In the genomic region with DNA sequence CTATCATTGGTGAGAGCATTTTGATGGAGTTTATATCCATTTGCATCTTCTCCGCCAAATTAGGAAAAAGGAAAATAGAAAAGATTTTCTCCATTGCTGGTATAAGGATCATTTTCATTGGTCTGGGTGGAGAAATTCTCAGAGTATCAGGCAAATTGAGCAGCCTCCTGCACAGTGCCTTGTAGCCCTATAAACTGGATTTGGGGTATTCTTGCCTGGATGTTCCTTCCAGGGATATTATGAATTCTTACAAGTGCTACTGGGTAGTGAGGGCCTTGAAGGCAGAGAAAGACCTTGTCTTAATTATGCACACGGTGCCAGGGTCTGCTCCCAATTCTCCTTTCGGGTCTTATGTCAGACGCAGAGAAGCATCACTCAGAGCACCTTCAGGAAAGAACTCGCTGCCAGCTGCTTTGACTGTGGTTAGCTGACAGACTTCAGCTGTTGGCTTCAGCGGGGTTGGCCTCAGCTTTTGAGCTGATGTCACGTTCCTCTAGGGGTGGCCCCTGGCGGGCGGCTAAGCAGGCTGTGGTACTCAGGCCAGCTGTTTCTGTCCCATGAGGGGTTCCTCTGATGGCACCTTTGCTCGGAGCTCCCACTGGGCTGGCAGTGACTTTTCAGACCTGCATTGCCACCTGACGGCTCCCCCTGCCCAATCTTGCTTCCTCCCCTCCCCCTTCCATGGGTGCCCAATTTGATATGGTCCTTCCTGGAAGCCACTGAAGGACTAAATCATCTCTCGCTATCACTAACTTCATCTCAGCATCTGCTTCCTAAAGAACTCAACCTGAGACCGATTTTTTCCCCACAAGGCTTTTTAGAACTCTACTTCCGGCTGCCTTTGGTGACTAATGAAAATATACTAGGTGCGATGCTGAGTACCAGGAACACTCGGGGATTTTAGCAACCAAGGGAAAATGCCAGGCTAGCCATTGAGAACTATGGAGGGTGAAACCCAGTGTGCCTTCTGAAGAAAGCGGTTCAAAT, we compare ENCODE assay signal across 8 cellular contexts.
DNase-seq lines count a peak whose midpoint lies in the region; ATAC-seq and TF ChIP-seq lines count a peak whose summit lies in the region.

No MANE protein-coding gene starts in this region.

- no peaks in the 10 kb centered on the region for H3K9me3 Mint-ChIP-seq in immature natural killer cell

- no peak overlapping the region for H3K27ac Mint-ChIP-seq in immature natural killer cell

- peak overlapping the region in 1 of 5 donors; percentile 33 for H3K4me3 Mint-ChIP-seq in immature natural killer cell

- no peak overlapping the region for H3K9ac ChIP-seq in BLaER1

- H3K4me1 Mint-ChIP-seq in immature natural killer cell, result peaks cover 0 to 2% of the 10 kb centered on the region in 2 donors

- peak overlapping the region; percentile 51 for H3K4me2 ChIP-seq in BLaER1

- ATAC-seq in GM21360 (IDR thresholded peaks at IDR 0.05; ENCODE audit: unreplicated experiment), result peak; percentile 95
- peak; percentile 69 for ATAC-seq in HG03571 (IDR thresholded peaks at IDR 0.05; ENCODE audit: unreplicated experiment)

- H3K9me3 ChIP-seq in BLaER1, result no peaks in the 10 kb centered on the region
- no peaks in the 10 kb centered on the region for H3K9me3 ChIP-seq in spleen
- no peaks in the 10 kb centered on the region for H3K9me3 ChIP-seq in breast epithelium

- H3K36me3 Mint-ChIP-seq in immature natural killer cell, result no peaks in the 10 kb centered on the region

- H3K36me3 ChIP-seq in BLaER1, result no peaks in the 10 kb centered on the region
- no peaks in the 10 kb centered on the region for H3K36me3 ChIP-seq in spleen
- H3K36me3 ChIP-seq in breast epithelium, result no peaks in the 10 kb centered on the region

- peaks cover 33% of the 10 kb centered on the region for H3K4me1 ChIP-seq in BLaER1
- peaks cover 0 to 13% (median 0%) of the 10 kb centered on the region in 6 donors for H3K4me1 ChIP-seq in spleen
- no peaks in the 10 kb centered on the region for H3K4me1 ChIP-seq in breast epithelium

- WGBS in spleen, 5 donors, result 26 to 58% (median 34%) methylated on average over 10 to 17 of the region's 17 CpGs

- H3K27me3 Mint-ChIP-seq in immature natural killer cell (ENCODE audit: low read depth in 3 of 3), result peaks cover 0 to 18% (median 3%) of the 10 kb centered on the region in 3 donors

- intact Hi-C loops in spleen (cut with DNase I; ENCODE audit: low total_unique reads), result no loop called here
- intact Hi-C loops in breast epithelium (cut with DNase I; ENCODE audit: low total_unique reads), result no loop called here

- H3K27me3 ChIP-seq in BLaER1, result no peaks in the 10 kb centered on the region
- peaks cover 0 to 25% (median 0%) of the 10 kb centered on the region in 7 donors for H3K27me3 ChIP-seq in spleen (replicated peaks in 1 of 7)
- peaks cover 0 to 73% of the 10 kb centered on the region in 2 donors for H3K27me3 ChIP-seq in breast epithelium

- no peaks in the 10 kb centered on the region for H4K20me1 ChIP-seq in BLaER1

- TF ChIP-seq CTCF in spleen (IDR thresholded peaks at IDR 0.05 in 8 of 11, conservative IDR thresholded peaks at IDR 0.05 in 3 of 11), result no peak
- TF ChIP-seq CTCF in breast epithelium (IDR thresholded peaks at IDR 0.05), result no peak

- no peak overlapping the region for H3K27ac ChIP-seq in BLaER1
- no peak overlapping the region for H3K27ac ChIP-seq in spleen
- H3K27ac ChIP-seq in breast epithelium, result no peak overlapping the region

- TF ChIP-seq POLR2A in spleen (IDR thresholded peaks at IDR 0.05), result no peak
- TF ChIP-seq POLR2A in breast epithelium (IDR thresholded peaks at IDR 0.05), result no peak

- H3K4me3 ChIP-seq in BLaER1 (no peak overlapping the region), spleen (peak overlapping the region in 1 of 8 donors; percentile 8), breast epithelium (no peak overlapping the region)

- DNase-seq in activated T-cell treated with anti-CD3 and anti-CD28 coated beads for 4 hours, result peak; percentile 17
- peak; percentile 78 for DNase-seq in spleen
- DNase-seq in GM03348 (ENCODE audit: low spot score), result no peak
- no peak for DNase-seq in breast epithelium (ENCODE audit: low spot score in 2 of 2)
- no peak for DNase-seq in immature natural killer cell

Comparison
In these comparisons a context has a peak if more than half of its experiments do, and no peak if none do; other contexts are left out.
1. DNase-seq: peak in activated T-cell treated with anti-CD3 and anti-CD28 coated beads for 4 hours (single experiment) and spleen (single experiment); none in GM03348 (single experiment), breast epithelium (0 of 2) and immature natural killer cell (0 of 3).